In the genomic region with DNA sequence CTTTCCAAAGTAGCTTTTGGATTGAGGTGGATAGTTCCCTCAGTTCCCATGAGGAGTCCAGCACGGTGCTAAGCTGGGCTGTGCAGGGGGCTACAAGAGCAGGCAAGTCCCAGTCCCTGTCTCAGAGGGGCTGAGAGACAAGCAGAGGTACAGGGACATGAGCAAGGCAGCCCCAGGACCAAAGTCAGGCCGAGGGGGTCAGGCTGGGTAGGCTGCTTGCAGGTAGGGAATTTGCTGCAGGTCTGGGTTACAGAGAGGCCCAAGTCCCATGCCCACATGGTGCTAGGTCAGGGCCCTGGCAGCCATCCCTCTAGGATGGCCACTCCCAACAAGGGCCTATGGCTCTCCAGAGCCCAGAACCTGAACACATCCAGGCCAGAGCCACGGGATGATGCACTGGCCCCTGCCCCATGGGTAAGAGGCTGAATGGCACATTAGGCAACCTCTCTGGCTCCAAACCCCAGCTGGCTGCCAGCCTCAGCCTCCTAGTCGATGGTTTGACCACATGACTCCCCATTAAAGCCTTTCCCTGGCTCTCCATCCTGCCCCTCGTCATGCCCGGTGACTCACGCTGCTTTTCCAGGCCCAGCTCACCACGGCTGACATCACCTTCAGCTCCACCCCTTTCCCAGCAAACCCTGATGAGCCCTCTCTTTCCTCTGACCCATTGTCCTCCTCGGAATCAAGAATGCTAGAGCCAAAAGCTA, we compare ENCODE assay signal across 1 cellular context.
A peak's percentile ranks its signal among the peaks of the same experiment; 100 is the strongest.
TF ChIP-seq lines count a peak whose summit lies in the region.

No MANE protein-coding gene starts in this region.

TF ChIP-seq in HEK293, 187 proteins besides CTCF, POLR2A, EP300 and RAD21 (continued from another document and continues in another):
- TF ChIP-seq ZNF274 (IDR thresholded peaks at IDR 0.05; ENCODE audit: low read length) = no peak
- no peak for TF ChIP-seq ZNF274 (tag by site-specific recombination; IDR thresholded peaks at IDR 0.05; ENCODE audit: borderline replicate concordance)
- TF ChIP-seq GLI4 (tag by site-specific recombination; IDR thresholded peaks at IDR 0.05) = no peak
- TF ChIP-seq TRIM28 (IDR thresholded peaks at IDR 0.05; ENCODE audit: borderline replicate concordance, low read length) = no peak
- TF ChIP-seq, protein P1, sequence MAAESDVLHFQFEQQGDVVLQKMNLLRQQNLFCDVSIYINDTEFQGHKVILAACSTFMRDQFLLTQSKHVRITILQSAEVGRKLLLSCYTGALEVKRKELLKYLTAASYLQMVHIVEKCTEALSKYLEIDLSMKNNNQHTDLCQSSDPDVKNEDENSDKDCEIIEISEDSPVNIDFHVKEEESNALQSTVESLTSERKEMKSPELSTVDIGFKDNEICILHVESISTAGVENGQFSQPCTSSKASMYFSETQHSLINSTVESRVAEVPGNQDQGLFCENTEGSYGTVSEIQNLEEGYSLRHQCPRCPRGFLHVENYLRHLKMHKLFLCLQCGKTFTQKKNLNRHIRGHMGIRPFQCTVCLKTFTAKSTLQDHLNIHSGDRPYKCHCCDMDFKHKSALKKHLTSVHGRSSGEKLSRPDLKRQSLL (tag by site-specific recombination; IDR thresholded peaks at IDR 0.05) = no peak
- TF ChIP-seq ZNF544 (tag by site-specific recombination; IDR thresholded peaks at IDR 0.05) = no peak
- TF ChIP-seq ZBTB17 (tag by site-specific recombination; IDR thresholded peaks at IDR 0.05) = peak; percentile 77
- no peak for TF ChIP-seq ZNF701 (tag by site-specific recombination; IDR thresholded peaks at IDR 0.05)
- no peak for TF ChIP-seq ZNF146 (tag by site-specific recombination; IDR thresholded peaks at IDR 0.05)
- TF ChIP-seq ZNF521 (tag by site-specific recombination; IDR thresholded peaks at IDR 0.05) = no peak
- TF ChIP-seq, protein P2, sequence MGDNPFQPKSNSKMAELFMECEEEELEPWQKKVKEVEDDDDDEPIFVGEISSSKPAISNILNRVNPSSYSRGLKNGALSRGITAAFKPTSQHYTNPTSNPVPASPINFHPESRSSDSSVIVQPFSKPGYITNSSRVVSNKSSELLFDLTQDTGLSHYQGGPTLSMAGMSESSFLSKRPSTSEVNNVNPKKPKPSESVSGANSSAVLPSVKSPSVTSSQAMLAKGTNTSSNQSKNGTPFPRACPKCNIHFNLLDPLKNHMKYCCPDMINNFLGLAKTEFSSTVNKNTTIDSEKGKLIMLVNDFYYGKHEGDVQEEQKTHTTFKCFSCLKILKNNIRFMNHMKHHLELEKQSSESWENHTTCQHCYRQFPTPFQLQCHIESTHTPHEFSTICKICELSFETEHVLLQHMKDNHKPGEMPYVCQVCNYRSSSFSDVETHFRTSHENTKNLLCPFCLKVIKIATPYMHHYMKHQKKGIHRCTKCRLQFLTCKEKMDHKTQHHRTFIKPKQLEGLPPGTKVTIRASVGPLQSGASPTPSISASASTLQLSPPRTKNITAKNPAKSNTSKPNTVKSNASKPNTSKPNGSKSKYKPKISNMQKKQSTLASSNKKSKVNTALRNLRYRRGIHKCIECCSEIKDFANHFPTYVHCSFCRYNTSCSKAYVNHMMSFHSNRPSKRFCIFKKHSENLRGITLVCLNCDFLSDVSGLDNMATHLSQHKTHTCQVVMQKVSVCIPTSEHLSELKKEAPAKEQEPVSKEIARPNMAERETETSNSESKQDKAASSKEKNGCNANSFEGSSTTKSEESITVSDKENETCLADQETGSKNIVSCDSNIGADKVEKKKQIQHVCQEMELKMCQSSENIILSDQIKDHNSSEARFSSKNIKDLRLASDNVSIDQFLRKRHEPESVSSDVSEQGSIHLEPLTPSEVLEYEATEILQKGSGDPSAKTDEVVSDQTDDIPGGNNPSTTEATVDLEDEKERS (tag by site-specific recombination; IDR thresholded peaks at IDR 0.05) = no peak
- TF ChIP-seq ZNF239 (tag by site-specific recombination; IDR thresholded peaks at IDR 0.05) = no peak
- TF ChIP-seq ZNF529 (tag by site-specific recombination; IDR thresholded peaks at IDR 0.05; ENCODE audit: insufficient replicate concordance) = no peak
- no peak for TF ChIP-seq GFI1B (tag by site-specific recombination; IDR thresholded peaks at IDR 0.05)
- no peak for TF ChIP-seq ZNF391 (tag by site-specific recombination; IDR thresholded peaks at IDR 0.05; ENCODE audit: borderline replicate concordance, low read depth)
- TF ChIP-seq, protein P3, sequence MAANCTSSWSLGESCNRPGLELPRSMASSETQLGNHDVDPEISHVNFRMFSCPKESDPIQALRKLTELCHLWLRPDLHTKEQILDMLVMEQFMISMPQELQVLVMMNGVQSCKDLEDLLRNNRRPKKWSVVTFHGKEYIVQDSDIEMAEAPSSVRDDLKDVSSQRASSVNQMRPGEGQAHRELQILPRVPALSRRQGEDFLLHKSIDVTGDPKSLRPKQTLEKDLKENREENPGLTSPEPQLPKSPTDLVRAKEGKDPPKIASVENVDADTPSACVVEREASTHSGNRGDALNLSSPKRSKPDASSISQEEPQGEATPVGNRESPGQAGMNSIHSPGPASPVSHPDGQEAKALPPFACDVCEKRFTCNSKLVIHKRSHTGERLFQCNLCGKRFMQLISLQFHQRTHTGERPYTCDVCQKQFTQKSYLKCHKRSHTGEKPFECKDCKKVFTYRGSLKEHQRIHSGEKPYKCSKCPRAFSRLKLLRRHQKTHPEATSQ (tag by site-specific recombination; IDR thresholded peaks at IDR 0.05) = no peak
- no peak for TF ChIP-seq ZNF670 (tag by site-specific recombination; IDR thresholded peaks at IDR 0.05; ENCODE audit: low read depth)
- TF ChIP-seq ZNF555 (tag by site-specific recombination; conservative IDR thresholded peaks at IDR 0.05) = no peak
- no peak for TF ChIP-seq ZNF530 (tag by site-specific recombination; IDR thresholded peaks at IDR 0.05; ENCODE audit: low read depth)
- TF ChIP-seq ZEB2 (tag by site-specific recombination; IDR thresholded peaks at IDR 0.05) = peak; percentile 37; the same call in 1 of the 2 replicates
- TF ChIP-seq, protein P4, sequence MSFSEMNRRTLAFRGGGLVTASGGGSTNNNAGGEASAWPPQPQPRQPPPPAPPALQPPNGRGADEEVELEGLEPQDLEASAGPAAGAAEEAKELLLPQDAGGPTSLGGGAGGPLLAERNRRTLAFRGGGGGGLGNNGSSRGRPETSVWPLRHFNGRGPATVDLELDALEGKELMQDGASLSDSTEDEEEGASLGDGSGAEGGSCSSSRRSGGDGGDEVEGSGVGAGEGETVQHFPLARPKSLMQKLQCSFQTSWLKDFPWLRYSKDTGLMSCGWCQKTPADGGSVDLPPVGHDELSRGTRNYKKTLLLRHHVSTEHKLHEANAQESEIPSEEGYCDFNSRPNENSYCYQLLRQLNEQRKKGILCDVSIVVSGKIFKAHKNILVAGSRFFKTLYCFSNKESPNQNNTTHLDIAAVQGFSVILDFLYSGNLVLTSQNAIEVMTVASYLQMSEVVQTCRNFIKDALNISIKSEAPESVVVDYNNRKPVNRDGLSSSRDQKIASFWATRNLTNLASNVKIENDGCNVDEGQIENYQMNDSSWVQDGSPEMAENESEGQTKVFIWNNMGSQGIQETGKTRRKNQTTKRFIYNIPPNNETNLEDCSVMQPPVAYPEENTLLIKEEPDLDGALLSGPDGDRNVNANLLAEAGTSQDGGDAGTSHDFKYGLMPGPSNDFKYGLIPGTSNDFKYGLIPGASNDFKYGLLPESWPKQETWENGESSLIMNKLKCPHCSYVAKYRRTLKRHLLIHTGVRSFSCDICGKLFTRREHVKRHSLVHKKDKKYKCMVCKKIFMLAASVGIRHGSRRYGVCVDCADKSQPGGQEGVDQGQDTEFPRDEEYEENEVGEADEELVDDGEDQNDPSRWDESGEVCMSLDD (tag by site-specific recombination; IDR thresholded peaks at IDR 0.05) = no peak
- no peak for TF ChIP-seq ZNF473 (tag by site-specific recombination; IDR thresholded peaks at IDR 0.05)
- TF ChIP-seq, protein P5, sequence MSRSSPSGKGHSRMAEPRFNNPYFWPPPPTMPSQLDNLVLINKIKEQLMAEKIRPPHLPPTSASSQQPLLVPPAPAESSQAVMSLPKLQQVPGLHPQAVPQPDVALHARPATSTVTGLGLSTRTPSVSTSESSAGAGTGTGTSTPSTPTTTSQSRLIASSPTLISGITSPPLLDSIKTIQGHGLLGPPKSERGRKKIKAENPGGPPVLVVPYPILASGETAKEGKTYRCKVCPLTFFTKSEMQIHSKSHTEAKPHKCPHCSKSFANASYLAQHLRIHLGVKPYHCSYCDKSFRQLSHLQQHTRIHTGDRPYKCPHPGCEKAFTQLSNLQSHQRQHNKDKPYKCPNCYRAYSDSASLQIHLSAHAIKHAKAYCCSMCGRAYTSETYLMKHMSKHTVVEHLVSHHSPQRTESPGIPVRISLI (tag by site-specific recombination; IDR thresholded peaks at IDR 0.05) = no peak
- TF ChIP-seq, protein P6, sequence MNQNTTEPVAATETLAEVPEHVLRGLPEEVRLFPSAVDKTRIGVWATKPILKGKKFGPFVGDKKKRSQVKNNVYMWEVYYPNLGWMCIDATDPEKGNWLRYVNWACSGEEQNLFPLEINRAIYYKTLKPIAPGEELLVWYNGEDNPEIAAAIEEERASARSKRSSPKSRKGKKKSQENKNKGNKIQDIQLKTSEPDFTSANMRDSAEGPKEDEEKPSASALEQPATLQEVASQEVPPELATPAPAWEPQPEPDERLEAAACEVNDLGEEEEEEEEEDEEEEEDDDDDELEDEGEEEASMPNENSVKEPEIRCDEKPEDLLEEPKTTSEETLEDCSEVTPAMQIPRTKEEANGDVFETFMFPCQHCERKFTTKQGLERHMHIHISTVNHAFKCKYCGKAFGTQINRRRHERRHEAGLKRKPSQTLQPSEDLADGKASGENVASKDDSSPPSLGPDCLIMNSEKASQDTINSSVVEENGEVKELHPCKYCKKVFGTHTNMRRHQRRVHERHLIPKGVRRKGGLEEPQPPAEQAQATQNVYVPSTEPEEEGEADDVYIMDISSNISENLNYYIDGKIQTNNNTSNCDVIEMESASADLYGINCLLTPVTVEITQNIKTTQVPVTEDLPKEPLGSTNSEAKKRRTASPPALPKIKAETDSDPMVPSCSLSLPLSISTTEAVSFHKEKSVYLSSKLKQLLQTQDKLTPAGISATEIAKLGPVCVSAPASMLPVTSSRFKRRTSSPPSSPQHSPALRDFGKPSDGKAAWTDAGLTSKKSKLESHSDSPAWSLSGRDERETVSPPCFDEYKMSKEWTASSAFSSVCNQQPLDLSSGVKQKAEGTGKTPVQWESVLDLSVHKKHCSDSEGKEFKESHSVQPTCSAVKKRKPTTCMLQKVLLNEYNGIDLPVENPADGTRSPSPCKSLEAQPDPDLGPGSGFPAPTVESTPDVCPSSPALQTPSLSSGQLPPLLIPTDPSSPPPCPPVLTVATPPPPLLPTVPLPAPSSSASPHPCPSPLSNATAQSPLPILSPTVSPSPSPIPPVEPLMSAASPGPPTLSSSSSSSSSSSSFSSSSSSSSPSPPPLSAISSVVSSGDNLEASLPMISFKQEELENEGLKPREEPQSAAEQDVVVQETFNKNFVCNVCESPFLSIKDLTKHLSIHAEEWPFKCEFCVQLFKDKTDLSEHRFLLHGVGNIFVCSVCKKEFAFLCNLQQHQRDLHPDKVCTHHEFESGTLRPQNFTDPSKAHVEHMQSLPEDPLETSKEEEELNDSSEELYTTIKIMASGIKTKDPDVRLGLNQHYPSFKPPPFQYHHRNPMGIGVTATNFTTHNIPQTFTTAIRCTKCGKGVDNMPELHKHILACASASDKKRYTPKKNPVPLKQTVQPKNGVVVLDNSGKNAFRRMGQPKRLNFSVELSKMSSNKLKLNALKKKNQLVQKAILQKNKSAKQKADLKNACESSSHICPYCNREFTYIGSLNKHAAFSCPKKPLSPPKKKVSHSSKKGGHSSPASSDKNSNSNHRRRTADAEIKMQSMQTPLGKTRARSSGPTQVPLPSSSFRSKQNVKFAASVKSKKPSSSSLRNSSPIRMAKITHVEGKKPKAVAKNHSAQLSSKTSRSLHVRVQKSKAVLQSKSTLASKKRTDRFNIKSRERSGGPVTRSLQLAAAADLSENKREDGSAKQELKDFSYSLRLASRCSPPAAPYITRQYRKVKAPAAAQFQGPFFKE (tag by site-specific recombination; IDR thresholded peaks at IDR 0.05; ENCODE audit: borderline replicate concordance) = no peak
- TF ChIP-seq, protein P7, sequence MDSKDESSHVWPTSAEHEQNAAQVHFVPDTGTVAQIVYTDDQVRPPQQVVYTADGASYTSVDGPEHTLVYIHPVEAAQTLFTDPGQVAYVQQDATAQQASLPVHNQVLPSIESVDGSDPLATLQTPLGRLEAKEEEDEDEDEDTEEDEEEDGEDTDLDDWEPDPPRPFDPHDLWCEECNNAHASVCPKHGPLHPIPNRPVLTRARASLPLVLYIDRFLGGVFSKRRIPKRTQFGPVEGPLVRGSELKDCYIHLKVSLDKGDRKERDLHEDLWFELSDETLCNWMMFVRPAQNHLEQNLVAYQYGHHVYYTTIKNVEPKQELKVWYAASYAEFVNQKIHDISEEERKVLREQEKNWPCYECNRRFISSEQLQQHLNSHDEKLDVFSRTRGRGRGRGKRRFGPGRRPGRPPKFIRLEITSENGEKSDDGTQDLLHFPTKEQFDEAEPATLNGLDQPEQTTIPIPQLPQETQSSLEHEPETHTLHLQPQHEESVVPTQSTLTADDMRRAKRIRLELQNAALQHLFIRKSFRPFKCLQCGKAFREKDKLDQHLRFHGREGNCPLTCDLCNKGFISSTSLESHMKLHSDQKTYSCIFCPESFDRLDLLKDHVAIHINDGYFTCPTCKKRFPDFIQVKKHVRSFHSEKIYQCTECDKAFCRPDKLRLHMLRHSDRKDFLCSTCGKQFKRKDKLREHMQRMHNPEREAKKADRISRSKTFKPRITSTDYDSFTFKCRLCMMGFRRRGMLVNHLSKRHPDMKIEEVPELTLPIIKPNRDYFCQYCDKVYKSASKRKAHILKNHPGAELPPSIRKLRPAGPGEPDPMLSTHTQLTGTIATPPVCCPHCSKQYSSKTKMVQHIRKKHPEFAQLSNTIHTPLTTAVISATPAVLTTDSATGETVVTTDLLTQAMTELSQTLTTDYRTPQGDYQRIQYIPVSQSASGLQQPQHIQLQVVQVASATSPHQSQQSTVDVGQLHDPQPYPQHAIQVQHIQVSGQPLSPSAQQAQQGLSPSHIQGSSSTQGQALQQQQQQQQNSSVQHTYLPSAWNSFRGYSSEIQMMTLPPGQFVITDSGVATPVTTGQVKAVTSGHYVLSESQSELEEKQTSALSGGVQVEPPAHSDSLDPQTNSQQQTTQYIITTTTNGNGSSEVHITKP (tag by site-specific recombination; IDR thresholded peaks at IDR 0.05) = peak; percentile 70
- no peak for TF ChIP-seq ZNF777 (tag by site-specific recombination; IDR thresholded peaks at IDR 0.05; ENCODE audit: borderline replicate concordance)
- TF ChIP-seq ZNF174 (tag by site-specific recombination; IDR thresholded peaks at IDR 0.05) = no peak
- TF ChIP-seq KLF7 (tag by site-specific recombination; IDR thresholded peaks at IDR 0.05; ENCODE audit: borderline replicate concordance) = no peak
- no peak for TF ChIP-seq ZNF266 (tag by site-specific recombination; IDR thresholded peaks at IDR 0.05; ENCODE audit: low read depth)
- TF ChIP-seq ZNF600 (tag by site-specific recombination; IDR thresholded peaks at IDR 0.05) = no peak
- TF ChIP-seq, protein P8, sequence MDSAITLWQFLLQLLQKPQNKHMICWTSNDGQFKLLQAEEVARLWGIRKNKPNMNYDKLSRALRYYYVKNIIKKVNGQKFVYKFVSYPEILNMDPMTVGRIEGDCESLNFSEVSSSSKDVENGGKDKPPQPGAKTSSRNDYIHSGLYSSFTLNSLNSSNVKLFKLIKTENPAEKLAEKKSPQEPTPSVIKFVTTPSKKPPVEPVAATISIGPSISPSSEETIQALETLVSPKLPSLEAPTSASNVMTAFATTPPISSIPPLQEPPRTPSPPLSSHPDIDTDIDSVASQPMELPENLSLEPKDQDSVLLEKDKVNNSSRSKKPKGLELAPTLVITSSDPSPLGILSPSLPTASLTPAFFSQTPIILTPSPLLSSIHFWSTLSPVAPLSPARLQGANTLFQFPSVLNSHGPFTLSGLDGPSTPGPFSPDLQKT (IDR thresholded peaks at IDR 0.05; ENCODE audit: borderline replicate concordance, low read depth, low read length) = no peak
- TF ChIP-seq FEZF1 (tag by site-specific recombination; IDR thresholded peaks at IDR 0.05) = no peak
- no peak for TF ChIP-seq ZFHX2 (tag by site-specific recombination; conservative IDR thresholded peaks at IDR 0.05)
- TF ChIP-seq ZBTB20 (tag by site-specific recombination; IDR thresholded peaks at IDR 0.05) = 0 out of 2 replicates have a peak, but pooled peaks have one; percentile 14
- TF ChIP-seq ZNF660 (tag by site-specific recombination; IDR thresholded peaks at IDR 0.05) = 0 out of 2 replicates have a peak, but pooled peaks have one; percentile 23
